Comparison of ENCODE assay signal across 8 cellular contexts in genomic region chr5:151772029-151772867, GRCh38. TPM values are rescaled to one million over a fixed set of nuclear protein-coding genes. Genes with fewer than 3 reads are reported as not detected.
DNase-seq lines count a peak whose midpoint lies in the region; ATAC-seq and TF ChIP-seq lines count a peak whose summit lies in the region.

No MANE protein-coding gene starts in this region.

- no peaks in the 10 kb centered on the region for H3K9me2 ChIP-seq in GM23248 (ENCODE audit: insufficient read depth)

- H3F3A ChIP-seq in GM23248 (ENCODE audit: insufficient read depth) = peaks cover 23% of the 10 kb centered on the region; the same call in 1 of the 2 replicates

- POLR2A ChIA-PET in CD4-positive, alpha-beta T cell (lab: Charles Lee) = interaction anchor here (0.7 to 3.4 kb wide), 25 partner anchors 8 to 1360 kb away, joined by 3 to 160 read pairs (median 6); partner anchors contain the start of genes ATOX1, CD74, DCTN4 and GM2A

- peaks cover 29% of the 10 kb centered on the region for H3K36me3 Mint-ChIP-seq in CD4-positive, alpha-beta T cell (ENCODE audit: low read depth)

- H3K4me1 ChIP-seq in GM23248 (ENCODE audit: insufficient read depth) = peaks cover 32% of the 10 kb centered on the region
- H3K4me1 ChIP-seq in iPS DF 6.9 (ENCODE audit: control insufficient read depth, insufficient read depth, low read length) = no peaks in the 10 kb centered on the region
- H3K4me1 ChIP-seq in sigmoid colon = peaks cover 0 to 51% (median 50%) of the 10 kb centered on the region in 4 donors

- no peaks in the 10 kb centered on the region for H3K9me3 ChIP-seq in CD4-positive, alpha-beta T cell (ENCODE audit: control insufficient read depth, low read length)
- H3K9me3 ChIP-seq in GM23248 (ENCODE audit: low read depth) = no peaks in the 10 kb centered on the region
- no peaks in the 10 kb centered on the region for H3K9me3 ChIP-seq in iPS DF 6.9 (ENCODE audit: control insufficient read depth, insufficient read depth, low read length)
- no peaks in the 10 kb centered on the region for H3K9me3 ChIP-seq in sigmoid colon

- H3K79me2 ChIP-seq in GM23248 (ENCODE audit: insufficient read depth) = peaks cover 62% of the 10 kb centered on the region

- 0 out of 2 replicates have a peak, but pooled peaks cover 2% of the 10 kb centered on the region for H3K36me3 ChIP-seq in GM23248 (ENCODE audit: low read depth)
- H3K36me3 ChIP-seq in iPS DF 6.9 (ENCODE audit: control insufficient read depth, insufficient read depth, low read length) = no peaks in the 10 kb centered on the region
- no peaks in the 10 kb centered on the region for H3K36me3 ChIP-seq in sigmoid colon

- H3K4me3 ChIP-seq in GM23248 (peak overlapping the region; percentile 91), iPS DF 6.9 (ENCODE audit: low read length) (peak overlapping the region; percentile 60), sigmoid colon (peak overlapping the region; percentile 84 to 91 (median 88))

- CTCF ChIA-PET in CD4-positive, alpha-beta T cell (lab: Charles Lee) = interaction anchor here (1.1 to 2.1 kb wide), 8 partner anchors 9 to 325 kb away, joined by 4 to 20 read pairs (median 6); partner anchors contain the start of gene SLC36A1

- no peak for TF ChIP-seq CTCF in CD4-positive, alpha-beta T cell (IDR thresholded peaks at IDR 0.05)
- no peak for TF ChIP-seq CTCF in sigmoid colon (IDR thresholded peaks at IDR 0.05)

- TF ChIP-seq EP300 in sigmoid colon (IDR thresholded peaks at IDR 0.05) = no peak

- TF ChIP-seq POLR2A in sigmoid colon (IDR thresholded peaks at IDR 0.05) = no peak

- DNase-seq in CD4-positive, alpha-beta T cell = peak in 9 of 10 experiments; percentile 20 to 49 (median 26)
- DNase-seq in GM23248 = peak; percentile 71
- DNase-seq in RPMI8226 = peak; percentile 55
- peak in 37 of 58 donors; percentile 28 to 79 (median 56) for DNase-seq in anterior cingulate cortex (lab: John Stamatoyannopoulos, UW)
- no peak for DNase-seq in iPS DF 6.9 (ENCODE audit: low read depth, low spot score)
- peak; percentile 74 for DNase-seq in sigmoid colon

- no peaks in the 10 kb centered on the region for H3K27me3 ChIP-seq in CD4-positive, alpha-beta T cell (ENCODE audit: control insufficient read depth, insufficient read depth, low read length)
- H3K27me3 ChIP-seq in GM23248 (replicated peaks; ENCODE audit: insufficient read depth) (no peaks in the 10 kb centered on the region), iPS DF 6.9 (ENCODE audit: control insufficient read depth, insufficient read depth, low read length) (no peaks in the 10 kb centered on the region), sigmoid colon (no peaks in the 10 kb centered on the region)

- WGBS in GM23248 (ENCODE audit: low coverage in 1 of 2, low lambda C conversion rate in 2 of 2, missing lambda C conversion rate in 2 of 2), 2 experiments = 0% methylated on average over 53 to 59 of the region's 87 CpGs
- WGBS in iPS DF 6.9 (ENCODE audit: insufficient coverage, insufficient read length) = no CpG with 5 or more reads among the region's 87 CpGs
- 0 to 1% methylated on average over 87 of the region's 87 CpGs for WGBS in sigmoid colon, 2 donors

- H3K9me3 Mint-ChIP-seq in CD4-positive, alpha-beta T cell = no peaks in the 10 kb centered on the region

- no peak overlapping the region for H3K27ac Mint-ChIP-seq in CD4-positive, alpha-beta T cell

- peak overlapping the region; percentile 97 for H3K4me2 ChIP-seq in GM23248 (ENCODE audit: unreplicated experiment)

- in situ Hi-C loops in GM23248 (cut with MboI) = no loop called here

- H3K9ac ChIP-seq in GM23248 = peak overlapping the region; percentile 94

- peak overlapping the region; percentile 90 for H3K4me3 Mint-ChIP-seq in CD4-positive, alpha-beta T cell

- no peaks in the 10 kb centered on the region for H3K27me3 Mint-ChIP-seq in CD4-positive, alpha-beta T cell

- ATAC-seq in CD4-positive, alpha-beta T cell (ENCODE audit: poor library complexity) = no peak
- ATAC-seq in GM18502 (IDR thresholded peaks at IDR 0.05; ENCODE audit: poor library complexity, unreplicated experiment) = no peak
- ATAC-seq in HG02840 (IDR thresholded peaks at IDR 0.05; ENCODE audit: low FRiP score, unreplicated experiment) = no peak

- intact Hi-C loops in CD4-positive, alpha-beta T cell (cut with DNase I, micrococcal nuclease) = loop anchor here (5.0 to 10.0 kb wide), 5 partner anchors 117 to 1415 kb away; partner anchors contain the start of genes TCOF1 (in 2 of the 2), CCDC69 (in 1 of the 2), GM2A (in 1 of the 2) and SLC36A1 (in 1 of the 2)
- intact Hi-C loops in sigmoid colon (cut with DNase I) = no loop called here

- peak overlapping the region; percentile 22; the same call in 1 of the 2 replicates for H2AFZ ChIP-seq in GM23248

- H3K4me1 Mint-ChIP-seq in CD4-positive, alpha-beta T cell (ENCODE audit: low read depth) = peaks cover 55% of the 10 kb centered on the region

- H4K20me1 ChIP-seq in GM23248 (ENCODE audit: insufficient read depth) = peaks cover 37% of the 10 kb centered on the region

- peak overlapping the region; percentile 68 for H3K27ac ChIP-seq in CD4-positive, alpha-beta T cell (ENCODE audit: low read depth, low read length)
- H3K27ac ChIP-seq in GM23248 (peak overlapping the region; percentile 86), iPS DF 6.9 (ENCODE audit: low read length) (no peak overlapping the region), sigmoid colon (peak overlapping the region; percentile 92 to 98 (median 94))

RNA-seq across cellular contexts. Expression of gene G3BP1, which starts 0.5 kb away (rescaled TPM):
- 10 to 100 TPM; 82.3 to 83.9 TPM for total RNA-seq in CD4-positive, alpha-beta T cell
- 134 and 153 TPM in 2 replicates for total RNA-seq in GM23248 (2014; rRNA removed; shearing (Covaris generic))
- polyA plus RNA-seq in GM23248 (2016; fragmentation: Nextera tagmentation; extraction: Ambion mirVana) (189 and 190 TPM in 2 replicates), sigmoid colon (10 to 100 TPM; 16.8 to 41.4 (median 25.9) TPM)
- 100 to 1,000 TPM in 1 of 4 donors, 10 to 100 TPM in 3; 68.5 to 158 (median 72.2) TPM for total RNA-seq in sigmoid colon

RNA-seq across cellular contexts. Expression of gene ATOX1, which starts 13.8 kb away (rescaled TPM):
- total RNA-seq in CD4-positive, alpha-beta T cell = 10 to 100 TPM; 11.2 to 13.3 TPM
- total RNA-seq in GM23248 (2014; rRNA removed; shearing (Covaris generic)) = 52.2 and 126 TPM in 2 replicates
- 278 and 296 TPM in 2 replicates for polyA plus RNA-seq in GM23248 (2016; fragmentation: Nextera tagmentation; extraction: Ambion mirVana)
- 100 to 1,000 TPM in 1 of 4 donors, 10 to 100 TPM in 3; 62.0 to 130 (median 80.4) TPM for total RNA-seq in sigmoid colon
- 100 to 1,000 TPM; 157 to 205 (median 162) TPM for polyA plus RNA-seq in sigmoid colon
